ENCODE assay signal across 14 cellular contexts in genomic region chr4:30413915-30414314, GRCh38.
DNase-seq lines count a peak whose midpoint lies in the region; ATAC-seq and TF ChIP-seq lines count a peak whose summit lies in the region.
"Had no signal": no experiment of that assay in that cellular context is flagged by ENCODE, and none has a peak within 500 bp of the region (broad histone marks: within the 10 kb centered on the region; RNA-seq: fewer than 3 reads in every experiment).

No MANE protein-coding gene starts in this region.

- no peak overlapping the region for H2AFZ ChIP-seq in GM23248
- H2AFZ ChIP-seq in HCT116 (ENCODE audit: low read depth, low read length, poor library complexity, severe bottlenecking), result no peak overlapping the region

- H3K4me3 ChIP-seq in GM23248, result no peak overlapping the region
- H3K4me3 ChIP-seq in HCT116 (replicated peaks in 1 of 2; ENCODE audit: low read depth in 1 of 2, low read length in 2 of 2), result no peak overlapping the region
- no peak overlapping the region for H3K4me3 ChIP-seq in mesendoderm (ENCODE audit: low read length)
- H3K4me3 ChIP-seq: BLaER1 treated with 17β-estradiol and CSF1 and Interleukin-3, amounts not matched to agents 10 nM and 100 nM had no signal

- RAD21 ChIA-PET in HCT116 (lab: Charles Lee; ENCODE audit: low non-redundant PET in 1 of 2, low total read pairs in 2 of 2, uncharacterized antibody in 2 of 2, unreplicated experiment in 2 of 2), result no interaction called here

- H3K4ac ChIP-seq in mesendoderm (ENCODE audit: low read depth, low read length), result no peak overlapping the region

- no peaks in the 10 kb centered on the region for H3K36me3 ChIP-seq in GM23248 (ENCODE audit: low read depth)
- H3K36me3 ChIP-seq in HCT116 (ENCODE audit: control insufficient read depth in 1 of 2, insufficient read depth in 2 of 2, low read length in 2 of 2), result no peaks in the 10 kb centered on the region
- no peaks in the 10 kb centered on the region for H3K36me3 ChIP-seq in mesendoderm (ENCODE audit: control insufficient read depth, insufficient read depth, low read length)
- H3K36me3 ChIP-seq: BLaER1 treated with 17β-estradiol and CSF1 and Interleukin-3, amounts not matched to agents 10 nM and 100 nM had no signal

- H3K79me1 ChIP-seq in mesendoderm (ENCODE audit: low read length), result no peaks in the 10 kb centered on the region

- H4K20me1 ChIP-seq in GM23248 (ENCODE audit: insufficient read depth), result no peaks in the 10 kb centered on the region
- no peaks in the 10 kb centered on the region for H4K20me1 ChIP-seq in HCT116 (ENCODE audit: insufficient read depth)
- H4K20me1 ChIP-seq: BLaER1 treated with 17β-estradiol and CSF1 and Interleukin-3, amounts not matched to agents 10 nM and 100 nM had no signal

- DNase-seq in GM23248 (peak; percentile 0), HCT116 (ENCODE audit: low read depth, low spot score) (no peak), SW480 (ENCODE audit: low spot score) (peak; percentile 1), mesendoderm (peak; percentile 1), SK-N-DZ (ENCODE audit: low spot score) (no peak)
- DNase-seq: Calu3; CD8-positive, alpha-beta T cell; GOT3; H9; IMR-90; KBM-7 had no signal

- TF ChIP-seq POLR2A in HCT116 (IDR thresholded peaks at IDR 0.05; ENCODE audit: borderline replicate concordance, extremely low read depth, insufficient read depth, insufficient read length), result no peak

- no peak for ATAC-seq in HCT116
- no peak for ATAC-seq in GM21360 (IDR thresholded peaks at IDR 0.05; ENCODE audit: unreplicated experiment)
- ATAC-seq: CD8-positive, alpha-beta T cell had no signal

- no peak overlapping the region for H2BK120ac ChIP-seq in mesendoderm (ENCODE audit: low read depth, low read length)

- H2AK5ac ChIP-seq in mesendoderm (ENCODE audit: low read length), result no peak overlapping the region

- no peak overlapping the region for H3K56ac ChIP-seq in mesendoderm (ENCODE audit: low read length)

- H3K9me2 ChIP-seq in GM23248 (ENCODE audit: insufficient read depth) (no peaks in the 10 kb centered on the region), HCT116 (ENCODE audit: insufficient read depth) (no peaks in the 10 kb centered on the region)

- H3K9me3 ChIP-seq in GM23248 (ENCODE audit: low read depth) (peaks cover 3% of the 10 kb centered on the region), HCT116 (ENCODE audit: control insufficient read depth in 1 of 2, insufficient read depth in 1 of 2, low read depth in 1 of 2, low read length in 2 of 2) (peaks cover 19 to 29% of the 10 kb centered on the region in 2 experiments; a peak in 3 of 4 replicates)

- no peak overlapping the region for H4K8ac ChIP-seq in mesendoderm (ENCODE audit: low read depth, low read length)

- TF ChIP-seq RAD21 in HCT116 (IDR thresholded peaks at IDR 0.05; ENCODE audit: low read depth), result no peak

- H3K27ac ChIP-seq in GM23248, result no peak overlapping the region
- no peak overlapping the region for H3K27ac ChIP-seq in HCT116 (ENCODE audit: low read depth, low read length)
- no peak overlapping the region for H3K27ac ChIP-seq in mesendoderm (ENCODE audit: low read depth, low read length)
- H3K27ac ChIP-seq: BLaER1 treated with 17β-estradiol and CSF1 and Interleukin-3, amounts not matched to agents 10 nM and 100 nM; HL-60 had no signal

- in situ Hi-C loops in GM23248 (cut with MboI), result no loop called here

- H3K79me2 ChIP-seq in GM23248 (ENCODE audit: insufficient read depth) (no peaks in the 10 kb centered on the region), HCT116 (ENCODE audit: insufficient read depth, low read length) (no peaks in the 10 kb centered on the region), mesendoderm (ENCODE audit: control insufficient read depth, insufficient read depth, low read length) (no peaks in the 10 kb centered on the region)

- POLR2A ChIA-PET in HCT116 (lab: Charles Lee), result no interaction called here

- H3K27me3 ChIP-seq in GM23248 (replicated peaks; ENCODE audit: insufficient read depth) (no peaks in the 10 kb centered on the region), HCT116 (ENCODE audit: insufficient read depth, low read length) (no peaks in the 10 kb centered on the region), mesendoderm (ENCODE audit: insufficient read depth, low read length, poor library complexity) (no peaks in the 10 kb centered on the region)
- H3K27me3 ChIP-seq: BLaER1 treated with 17β-estradiol and CSF1 and Interleukin-3, amounts not matched to agents 10 nM and 100 nM had no signal

- no peak overlapping the region for H2BK15ac ChIP-seq in mesendoderm (replicated peaks; ENCODE audit: low read depth)

- no peak overlapping the region for H3K23ac ChIP-seq in mesendoderm (ENCODE audit: low read length)

- no peak overlapping the region for H4K5ac ChIP-seq in mesendoderm (ENCODE audit: low read length)

- intact Hi-C loops in HCT116 (cut with micrococcal nuclease), result no loop called here

- no peak overlapping the region for H3K4me2 ChIP-seq in GM23248 (ENCODE audit: unreplicated experiment)
- H3K4me2 ChIP-seq in HCT116 (ENCODE audit: low read length), result no peak overlapping the region
- H3K4me2 ChIP-seq in mesendoderm (ENCODE audit: low read length), result no peak overlapping the region
- H3K4me2 ChIP-seq: BLaER1 treated with 17β-estradiol and CSF1 and Interleukin-3, amounts not matched to agents 10 nM and 100 nM had no signal

- no peak overlapping the region for H3K18ac ChIP-seq in mesendoderm (ENCODE audit: low read length)

- BruUV-seq in HCT116 (replicated peaks; lab: Mats Ljungman, UMichigan), result no TSS peak

- H3F3A ChIP-seq in GM23248 (ENCODE audit: insufficient read depth), result no peaks in the 10 kb centered on the region

- H3K4me1 ChIP-seq in GM23248 (ENCODE audit: insufficient read depth) (no peaks in the 10 kb centered on the region), HCT116 (ENCODE audit: control insufficient read depth in 1 of 2, insufficient read depth in 2 of 2, low read length in 2 of 2) (no peaks in the 10 kb centered on the region), mesendoderm (ENCODE audit: control insufficient read depth, low read depth, low read length) (no peaks in the 10 kb centered on the region)
- H3K4me1 ChIP-seq: BLaER1 treated with 17β-estradiol and CSF1 and Interleukin-3, amounts not matched to agents 10 nM and 100 nM had no signal

- H2BK5ac ChIP-seq in mesendoderm (ENCODE audit: low read length), result no peak overlapping the region

- H3K9ac ChIP-seq in GM23248, result no peak overlapping the region
- H3K9ac ChIP-seq in HCT116 (ENCODE audit: low read length), result no peak overlapping the region
- no peak overlapping the region for H3K9ac ChIP-seq in mesendoderm (ENCODE audit: low read length)
- H3K9ac ChIP-seq: BLaER1 treated with 17β-estradiol and CSF1 and Interleukin-3, amounts not matched to agents 10 nM and 100 nM had no signal

- CTCF ChIA-PET in HCT116 (lab: Charles Lee), result no interaction called here

- no peak for TF ChIP-seq CTCF in HCT116 (IDR thresholded peaks at IDR 0.05 in 2 of 3, conservative IDR thresholded peaks at IDR 0.05 in 1 of 3; ENCODE audit: borderline replicate concordance in 1 of 3, insufficient read depth in 1 of 3, low read depth in 2 of 3, low read length in 2 of 3)

TF ChIP-seq in HCT116, 20 proteins besides CTCF, POLR2A, EP300 and RAD21:
- TF ChIP-seq EGR1 (IDR thresholded peaks at IDR 0.05; ENCODE audit: low read depth) (no peak), CBX3 (IDR thresholded peaks at IDR 0.05; ENCODE audit: low read depth) (peak; percentile 73; the same call in 1 of the 2 replicates)

Comparison
In these comparisons a context has a peak if more than half of its experiments do, and no peak if none do; other contexts are left out.
1. DNase-seq: peak in GM23248 (single experiment), SW480 (single experiment) and mesendoderm (single experiment); none in HCT116 (single experiment) and SK-N-DZ (single experiment).